ENCODE assay signal across 13 cellular contexts in the genomic region with DNA sequence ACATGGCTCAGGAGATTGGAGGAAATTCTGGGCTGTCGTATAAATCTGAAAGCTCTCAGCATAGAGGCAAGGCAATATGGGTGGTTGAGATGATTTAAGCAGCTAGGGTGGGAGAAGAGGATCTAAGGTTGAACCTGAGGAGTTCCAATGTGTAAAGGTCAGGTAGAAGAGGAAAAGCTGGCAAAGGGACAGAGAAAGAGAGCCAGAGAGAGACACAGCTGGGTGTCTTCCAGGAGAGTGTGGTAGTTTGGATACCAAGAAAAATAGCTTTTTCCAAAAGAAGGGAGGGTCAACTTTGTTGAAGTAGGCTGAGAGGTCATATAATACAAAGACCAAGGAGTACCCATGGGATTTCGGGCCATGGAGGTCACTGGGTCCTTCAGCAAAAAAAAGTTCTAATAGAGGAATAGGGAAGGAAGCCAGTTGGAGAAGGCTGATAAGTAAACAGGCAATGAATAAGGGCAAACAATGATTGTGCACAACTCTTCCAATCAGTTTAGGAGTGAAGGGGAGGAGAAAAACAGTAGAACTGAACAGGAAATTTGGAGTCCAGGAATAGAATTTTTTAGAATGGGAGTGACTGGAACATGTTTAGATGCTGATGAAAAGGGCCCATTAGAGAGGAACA.
"Had no signal": no experiment of that assay in that cellular context is flagged by ENCODE, and none has a peak within 500 bp of the region (broad histone marks: within the 10 kb centered on the region; RNA-seq: fewer than 3 reads in every experiment).

No MANE protein-coding gene starts in this region.

- H3K4me1 ChIP-seq: lower lobe of right lung, parathyroid adenoma, sigmoid colon, upper lobe of right lung had no signal

- H3K9me3 ChIP-seq: lower lobe of right lung, upper lobe of right lung had no signal

- H3K36me3 ChIP-seq: cardiac muscle cell, lower lobe of right lung, sigmoid colon, upper lobe of right lung had no signal

- ATAC-seq: lower lobe of right lung; naive thymus-derived CD8-positive, alpha-beta T cell; upper lobe of right lung had no signal

- H3K27me3 ChIP-seq: cardiac muscle cell, sigmoid colon, upper lobe of right lung had no signal

- H3K27ac ChIP-seq: cardiac muscle cell, lower lobe of right lung, parathyroid adenoma, sigmoid colon, upper lobe of right lung had no signal

- DNase-seq: activated CD4-positive, alpha-beta T cell treated with anti-CD3 and anti-CD28 coated beads, Interleukin-2, amount 50 U/mL, for 48 hours; activated naive CD8-positive, alpha-beta T cell treated with anti-CD3 and anti-CD28 coated beads for 36 hours; amniotic stem cell; dermis blood vessel endothelial cell; effector memory CD4-positive, alpha-beta T cell; lower lobe of right lung; naive thymus-derived CD8-positive, alpha-beta T cell; sigmoid colon; stimulated activated naive B cell treated with anti-CD40 and anti-IgM and Interleukin-4, amounts not matched to agents 10 μg/mL and 1 μg/mL and 100 μg/mL, for 72 hours; T1000; upper lobe of right lung had no signal

- H2AFZ ChIP-seq: parathyroid adenoma had no signal

- H3K4me3 ChIP-seq: cardiac muscle cell, lower lobe of right lung, sigmoid colon, upper lobe of right lung had no signal

- H3K79me2 ChIP-seq: parathyroid adenoma had no signal
